ENCODE assay signal across 8 cellular contexts in the genomic region with DNA sequence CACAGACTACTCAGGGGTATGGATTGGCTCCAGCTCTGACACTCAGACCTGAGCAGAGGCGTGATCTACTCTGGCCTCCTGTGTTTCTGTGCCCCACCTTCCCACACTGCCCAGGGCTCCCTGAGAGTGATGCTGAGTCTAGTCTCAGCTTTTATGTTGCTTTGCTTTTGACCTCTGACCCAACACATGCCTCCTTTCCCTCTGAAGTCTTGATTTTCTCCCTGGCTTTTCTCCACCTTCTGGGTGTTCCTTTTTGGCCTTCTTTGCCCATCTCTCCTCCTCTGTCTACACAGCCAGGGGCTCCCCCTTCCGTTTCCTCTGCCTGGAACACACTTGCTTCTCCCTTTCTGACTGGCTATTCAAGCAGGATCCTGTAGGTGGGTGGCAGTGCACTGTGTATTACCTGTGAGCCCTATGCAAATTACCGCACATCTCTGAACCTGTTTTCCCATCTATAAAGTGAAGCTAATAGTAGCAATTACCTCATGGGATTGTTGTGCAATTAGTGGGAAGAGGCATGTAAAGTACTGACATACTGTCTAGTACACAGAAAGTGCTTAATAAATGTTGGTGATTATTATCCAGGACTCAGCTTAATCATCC. TPM values are rescaled to one million over a fixed set of nuclear protein-coding genes. Genes with fewer than 3 reads are reported as not detected.
DNase-seq lines count a peak whose midpoint lies in the region; ATAC-seq and TF ChIP-seq lines count a peak whose summit lies in the region.

No MANE protein-coding gene starts in this region.

- peaks cover 2% of the 10 kb centered on the region for H3K9me3 Mint-ChIP-seq in activated CD4-positive, alpha-beta memory T cell treated with anti-CD3 and anti-CD28 coated beads for 36 hours

- H3K4me1 Mint-ChIP-seq in activated CD4-positive, alpha-beta memory T cell treated with anti-CD3 and anti-CD28 coated beads for 36 hours (ENCODE audit: low read depth) = peaks cover 54% of the 10 kb centered on the region

- peak; percentile 1 for TF ChIP-seq CTCF in foreskin keratinocyte (conservative IDR thresholded peaks at IDR 0.05)

- peaks cover 11% of the 10 kb centered on the region for H3K27me3 Mint-ChIP-seq in activated CD4-positive, alpha-beta memory T cell treated with anti-CD3 and anti-CD28 coated beads for 36 hours

- peaks cover 23% of the 10 kb centered on the region for H3K4me1 ChIP-seq in foreskin keratinocyte

- POLR2A ChIA-PET in activated CD4-positive, alpha-beta memory T cell treated with anti-CD3 and anti-CD28 coated beads for 36 hours (lab: Charles Lee) = interaction anchor here (1.5 to 8.5 kb wide), 10 partner anchors 9 to 128 kb away, joined by 5 to 180 read pairs (median 24); a partner anchor contains a TSS

- DNase-seq in activated CD4-positive, alpha-beta T cell treated with anti-CD3 and anti-CD28 coated beads, Interleukin-2, amount 50 U/mL, for 48 hours = peak; percentile 43 to 59
- DNase-seq in activated CD4-positive, alpha-beta T cell treated with anti-CD3 and anti-CD28 coated beads, Interleukin-2, amount 50 U/mL, for 4 hours = no peak
- peak; percentile 69 for DNase-seq in activated CD4-positive, alpha-beta memory T cell treated with anti-CD3 and anti-CD28 coated beads for 36 hours
- peak; percentile 77 to 82 for DNase-seq in foreskin keratinocyte
- peak; percentile 38 for DNase-seq in stimulated activated naive CD8-positive, alpha-beta T cell treated with anti-CD3 and anti-CD28 coated beads, Interleukin-15, Interleukin-2, amounts not matched to agents 100 U/mL and 50 U/mL, for 24 hours
- DNase-seq in stimulated activated naive CD4-positive, alpha-beta T cell (lab: John Stamatoyannopoulos, UW) = no peak
- no peak for DNase-seq in HK-2 (ENCODE audit: unreplicated experiment)

- H3K27ac Mint-ChIP-seq in activated CD4-positive, alpha-beta memory T cell treated with anti-CD3 and anti-CD28 coated beads for 36 hours = peak overlapping the region; percentile 96

- CTCF ChIA-PET in activated CD4-positive, alpha-beta memory T cell treated with anti-CD3 and anti-CD28 coated beads for 36 hours (lab: Charles Lee) = interaction anchor here (1.3 to 20.9 kb wide), 15 partner anchors 8 to 186 kb away, joined by 3 to 1097 read pairs (median 10); a partner anchor contains a TSS

- H3K27ac ChIP-seq in foreskin keratinocyte = no peak overlapping the region

- no peaks in the 10 kb centered on the region for H3K27me3 ChIP-seq in foreskin keratinocyte

- peaks cover 2% of the 10 kb centered on the region for H3K36me3 Mint-ChIP-seq in activated CD4-positive, alpha-beta memory T cell treated with anti-CD3 and anti-CD28 coated beads for 36 hours

- intact Hi-C loops in activated CD4-positive, alpha-beta memory T cell treated with anti-CD3 and anti-CD28 coated beads for 36 hours (cut with micrococcal nuclease) = loop anchor here (1.0 to 10.0 kb wide), 5 partner anchors 18 to 409 kb away; a partner anchor contains a TSS

- ATAC-seq in foreskin keratinocyte (peak; percentile 67), GM19324 (IDR thresholded peaks at IDR 0.05; ENCODE audit: low FRiP score, unreplicated experiment) (no peak)
- no peak for ATAC-seq in stimulated activated naive CD8-positive, alpha-beta T cell treated with anti-CD3 and anti-CD28 coated beads, Interleukin-15, Interleukin-2, amounts not matched to agents 100 U/mL and 50 U/mL, for 24 hours

- H3K4me3 Mint-ChIP-seq in activated CD4-positive, alpha-beta memory T cell treated with anti-CD3 and anti-CD28 coated beads for 36 hours = peak overlapping the region; percentile 64

RNA-seq across cellular contexts. Expression of a gene that starts 13.7 kb away (rescaled TPM):
- total RNA-seq in activated CD4-positive, alpha-beta memory T cell treated with anti-CD3 and anti-CD28 coated beads for 36 hours = under 1 TPM; 0.43 to 0.51 TPM
- total RNA-seq in foreskin keratinocyte = 3.5 and 4.1 TPM in 2 replicates
- 3.4 TPM in 2 replicates for polyA plus RNA-seq in foreskin keratinocyte

RNA-seq across cellular contexts. Expression of a gene that starts 18.5 kb away (rescaled TPM):
- total RNA-seq in activated CD4-positive, alpha-beta memory T cell treated with anti-CD3 and anti-CD28 coated beads for 36 hours = 100 to 1,000 TPM; 210 to 211 TPM
- 816 and 822 TPM in 2 replicates for total RNA-seq in foreskin keratinocyte
- 810 and 877 TPM in 2 replicates for polyA plus RNA-seq in foreskin keratinocyte

RNA-seq across cellular contexts. Expression of a gene that starts 35.0 kb away (rescaled TPM):
- total RNA-seq in activated CD4-positive, alpha-beta memory T cell treated with anti-CD3 and anti-CD28 coated beads for 36 hours = under 1 TPM; 0.52 to 0.56 TPM
- total RNA-seq in foreskin keratinocyte = 44.3 and 53.1 TPM in 2 replicates
- 82.6 and 82.8 TPM in 2 replicates for polyA plus RNA-seq in foreskin keratinocyte

RNA-seq across cellular contexts. Expression of a gene that starts 41.4 kb away (rescaled TPM):
- total RNA-seq in activated CD4-positive, alpha-beta memory T cell treated with anti-CD3 and anti-CD28 coated beads for 36 hours = 10 to 100 TPM; 61.4 to 65.1 TPM
- total RNA-seq in foreskin keratinocyte = 87.0 and 95.0 TPM in 2 replicates
- 164 and 173 TPM in 2 replicates for polyA plus RNA-seq in foreskin keratinocyte

RNA-seq across cellular contexts. Expression of a gene that starts 42.4 kb away (rescaled TPM):
- total RNA-seq in activated CD4-positive, alpha-beta memory T cell treated with anti-CD3 and anti-CD28 coated beads for 36 hours = 10 to 100 TPM; 32.7 to 32.9 TPM
- 32.0 and 33.0 TPM in 2 replicates for total RNA-seq in foreskin keratinocyte
- 23.5 and 25.7 TPM in 2 replicates for polyA plus RNA-seq in foreskin keratinocyte

Comparison
In these comparisons a context has a peak if more than half of its experiments do, and no peak if none do; other contexts are left out.
1. DNase-seq: peak in activated CD4-positive, alpha-beta T cell treated with anti-CD3 and anti-CD28 coated beads, Interleukin-2, amount 50 U/mL, for 48 hours (2 of 2), activated CD4-positive, alpha-beta memory T cell treated with anti-CD3 and anti-CD28 coated beads for 36 hours (single experiment), foreskin keratinocyte (2 of 2) and stimulated activated naive CD8-positive, alpha-beta T cell treated with anti-CD3 and anti-CD28 coated beads, Interleukin-15, Interleukin-2, amounts not matched to agents 100 U/mL and 50 U/mL, for 24 hours (single experiment); none in activated CD4-positive, alpha-beta T cell treated with anti-CD3 and anti-CD28 coated beads, Interleukin-2, amount 50 U/mL, for 4 hours (0 of 2), stimulated activated naive CD4-positive, alpha-beta T cell (0 of 6) and HK-2 (single experiment).
2. RNA of a gene that starts 35.0 kb away (total RNA-seq): 44.3 to 53.1 TPM in foreskin keratinocyte; 0.52 to 0.56 TPM in activated CD4-positive, alpha-beta memory T cell treated with anti-CD3 and anti-CD28 coated beads for 36 hours; every median in the first group is over 10 times any median in the second.